ENCODE assay signal across 8 cellular contexts in genomic region chr5:172235132-172235780, GRCh38. TPM values are rescaled to one million over a fixed set of nuclear protein-coding genes. Genes with fewer than 3 reads are reported as not detected.
DNase-seq lines count a peak whose midpoint lies in the region; ATAC-seq, FAIRE-seq and TF ChIP-seq lines count a peak whose summit lies in the region.

No MANE protein-coding gene starts in this region.

- no peaks in the 10 kb centered on the region for H3K9me3 Mint-ChIP-seq in astrocyte (ENCODE audit: unreplicated experiment)

- no peaks in the 10 kb centered on the region for H3K9me3 ChIP-seq in astrocyte (ENCODE audit: insufficient read depth, low read depth, low read length)
- H3K9me3 ChIP-seq in tibial artery, result no peaks in the 10 kb centered on the region

- intact Hi-C loops in tibial artery (cut with DNase I; ENCODE audit: low total_unique reads), result no loop called here

- H3K27me3 Mint-ChIP-seq in astrocyte (ENCODE audit: low read depth, unreplicated experiment), result no peaks in the 10 kb centered on the region

- peak; percentile 66 for FAIRE-seq in astrocyte (lab: Jason Lieb, UNC)

- no peaks in the 10 kb centered on the region for H3K4me1 ChIP-seq in astrocyte (ENCODE audit: insufficient read depth, low read length)
- peaks cover 0 to 12% (median 6%) of the 10 kb centered on the region in 4 donors for H3K4me1 ChIP-seq in tibial artery

- no peak overlapping the region for H3K27ac ChIP-seq in astrocyte (ENCODE audit: low read depth, low read length)
- H3K27ac ChIP-seq in temporal lobe (ENCODE audit: low read depth, low read length), result peak overlapping the region; percentile 1
- no peak overlapping the region for H3K27ac ChIP-seq in tibial artery

- H3K36me3 ChIP-seq in astrocyte (ENCODE audit: insufficient read depth, low read length), result peaks cover 7% of the 10 kb centered on the region
- peaks cover 12 to 22% (median 17%) of the 10 kb centered on the region in 3 donors for H3K36me3 ChIP-seq in tibial artery

- no peak overlapping the region for H3K4me2 ChIP-seq in astrocyte (ENCODE audit: low read length)

- no peak overlapping the region for H3K4me3 ChIP-seq in astrocyte (ENCODE audit: insufficient read depth, low read depth, low read length)
- H3K4me3 ChIP-seq in tibial artery, result no peak overlapping the region

- TF ChIP-seq CTCF in astrocyte (IDR thresholded peaks at IDR 0.05; ENCODE audit: insufficient read depth, low read depth, low read length) (no peak), tibial artery (IDR thresholded peaks at IDR 0.05) (no peak)

- peaks cover 61% of the 10 kb centered on the region for H3K79me2 ChIP-seq in astrocyte (ENCODE audit: insufficient read depth, low read length)

- peaks cover 29% of the 10 kb centered on the region for H3K4me1 Mint-ChIP-seq in astrocyte (ENCODE audit: low read depth, unreplicated experiment)

- no peak overlapping the region for H3K4me3 Mint-ChIP-seq in astrocyte (ENCODE audit: unreplicated experiment)

- peak; percentile 63 for ATAC-seq in HG03378 (IDR thresholded peaks at IDR 0.05; ENCODE audit: unreplicated experiment)

- peaks cover 8% of the 10 kb centered on the region for H3K36me3 Mint-ChIP-seq in astrocyte (ENCODE audit: low read depth, unreplicated experiment)

- no peak overlapping the region for H3K9ac ChIP-seq in astrocyte (ENCODE audit: low read length)

- no peaks in the 10 kb centered on the region for H3K27me3 ChIP-seq in astrocyte (ENCODE audit: insufficient read depth, low read length)
- H3K27me3 ChIP-seq in tibial artery, result no peaks in the 10 kb centered on the region

- DNase-seq in SIG-M5 treated with dmso at 0.1 percent for 504 hours (lab: John Stamatoyannopoulos, UW; ENCODE audit: unreplicated experiment), result peak; percentile 71
- DNase-seq in SIG-M5 (lab: John Stamatoyannopoulos, UW), result no peak
- peak; percentile 37 for DNase-seq in astrocyte (ENCODE audit: low read depth)
- DNase-seq in tibial artery, result no peak
- DNase-seq in stimulated activated CD4-positive, alpha-beta T cell treated with anti-CD3 and anti-CD28 coated beads, Interleukin-4, amount 100 ng/mL, for 1 hour, result no peak
- no peak for DNase-seq in hippocampal formation (lab: John Stamatoyannopoulos, UW)

- peak overlapping the region; percentile 77 for H3K27ac Mint-ChIP-seq in astrocyte (ENCODE audit: unreplicated experiment)

- peaks cover 65% of the 10 kb centered on the region for H4K20me1 ChIP-seq in astrocyte (ENCODE audit: insufficient read depth, low read length)

- no peak overlapping the region for H2AFZ ChIP-seq in astrocyte (ENCODE audit: low read depth, low read length)

RNA-seq across cellular contexts. Expression of gene EFCAB9, which starts 41.3 kb away (rescaled TPM):
- total RNA-seq in astrocyte (not detected in 2 replicates), temporal lobe (not detected)

RNA-seq across cellular contexts. Expression of gene STK10, which starts 47.2 kb away (rescaled TPM):
- 59.8 and 60.2 TPM in 2 replicates for total RNA-seq in astrocyte
- total RNA-seq in temporal lobe, result 4.4 TPM

RNA-seq across cellular contexts. Expression of gene UBTD2, which starts 48.3 kb away (rescaled TPM):
- 33.7 and 34.2 TPM in 2 replicates for total RNA-seq in astrocyte
- 57.0 TPM for total RNA-seq in temporal lobe

Comparison
In these comparisons a context has a peak if more than half of its experiments do, and no peak if none do; other contexts are left out.
1. DNase-seq: peak in SIG-M5 treated with dmso at 0.1 percent for 504 hours (single experiment) and astrocyte (single experiment); none in SIG-M5 (single experiment), tibial artery (0 of 2), stimulated activated CD4-positive, alpha-beta T cell treated with anti-CD3 and anti-CD28 coated beads, Interleukin-4, amount 100 ng/mL, for 1 hour (single experiment) and hippocampal formation (0 of 2).
2. RNA of gene STK10, which starts 47.2 kb away (total RNA-seq): 59.8 to 60.2 TPM in astrocyte; 4.4 TPM in temporal lobe (single experiment); every median in the first group is over 10 times any median in the second.